Comparison of ENCODE assay signal across 1 cellular context in genomic region chr9:136378171-136379002, GRCh38.
TF ChIP-seq lines count a peak whose summit lies in the region.

No MANE protein-coding gene starts in this region.

TF ChIP-seq in liver, 16 proteins besides CTCF, POLR2A, EP300 and RAD21 (continued from another document):
- TF ChIP-seq SP1 (IDR thresholded peaks at IDR 0.05), result peak; percentile 40
